1 cellular context compared by ENCODE assay signal in genomic region chr4:1248262-1249147, GRCh38.
TF ChIP-seq lines count a peak whose summit lies in the region.

Gene CTBP1 (minus strand): TSS chr4:1249130. CDS start chr4:1241331, 7,799 bp downstream.

TF ChIP-seq in GM12878, 131 proteins besides CTCF, POLR2A, EP300 and RAD21 (continued from another document and continues in another):
- TF ChIP-seq ZNF687 (IDR thresholded peaks at IDR 0.05) (peak; percentile 59), SREBF1 (IDR thresholded peaks at IDR 0.05; ENCODE audit: low read length) (no peak), BHLHE40 (IDR thresholded peaks at IDR 0.05; ENCODE audit: borderline replicate concordance in 1 of 2, low read depth in 2 of 2, low read length in 1 of 2) (peak; percentile 69 to 94), CHD2 (IDR thresholded peaks at IDR 0.05; ENCODE audit: borderline replicate concordance, low read depth, low read length) (no peak), SPI1 (IDR thresholded peaks at IDR 0.05; ENCODE audit: borderline replicate concordance, insufficient read depth, low read depth, low read length) (no peak), E2F8 (IDR thresholded peaks at IDR 0.05; ENCODE audit: low read depth, partially characterized antibody) (no peak), RELB (IDR thresholded peaks at IDR 0.05; ENCODE audit: low read depth) (no peak), HDGF (IDR thresholded peaks at IDR 0.05) (no peak), SREBF2 (IDR thresholded peaks at IDR 0.05; ENCODE audit: low read length) (no peak), NRF1 (conservative IDR thresholded peaks at IDR 0.05; ENCODE audit: low read depth, low read length) (peak; percentile 84), SRF (IDR thresholded peaks at IDR 0.05; ENCODE audit: low read depth in 2 of 2, low read length in 2 of 2) (peak in 1 of 2 experiments; percentile 36; a peak in 1 of 4 replicates), RB1 (IDR thresholded peaks at IDR 0.05; ENCODE audit: borderline replicate concordance) (0 out of 2 replicates have a peak, but pooled peaks have one; percentile 32), CBX3 (IDR thresholded peaks at IDR 0.05; ENCODE audit: borderline replicate concordance, low read depth) (no peak), TCF12 (IDR thresholded peaks at IDR 0.05; ENCODE audit: low read depth, low read length) (0 out of 2 replicates have a peak, but pooled peaks have one; percentile 22), NFIC (IDR thresholded peaks at IDR 0.05; ENCODE audit: low read depth, low read length) (no peak), MAX (IDR thresholded peaks at IDR 0.05; ENCODE audit: low read depth, low read length) (no peak), RUNX3 (IDR thresholded peaks at IDR 0.05; ENCODE audit: low read length) (no peak), ZBTB4 (CRISPR knock-in tag; IDR thresholded peaks at IDR 0.05) (no peak), MEF2A (IDR thresholded peaks at IDR 0.05; ENCODE audit: insufficient read depth, low read depth, low read length) (no peak), ZNF274 (IDR thresholded peaks at IDR 0.05; ENCODE audit: insufficient read depth, insufficient read length) (no peak), HDAC2 (IDR thresholded peaks at IDR 0.05) (no peak), CREB1 (IDR thresholded peaks at IDR 0.05; ENCODE audit: low read depth) (no peak), NKRF (conservative IDR thresholded peaks at IDR 0.05) (0 out of 2 replicates have a peak, but pooled peaks have one; percentile 82), ZNF217 (IDR thresholded peaks at IDR 0.05) (peak; percentile 48; the same call in 1 of the 2 replicates), BRCA1 (IDR thresholded peaks at IDR 0.05; ENCODE audit: low read depth, low read length) (no peak), NR2F1 (conservative IDR thresholded peaks at IDR 0.05) (peak; percentile 92), HDAC6 (IDR thresholded peaks at IDR 0.05; ENCODE audit: unreplicated experiment) (no peak), TARDBP (IDR thresholded peaks at IDR 0.05; ENCODE audit: borderline replicate concordance) (no peak), TBL1XR1 (IDR thresholded peaks at IDR 0.05; ENCODE audit: low read depth, low read length) (peak; percentile 58; the same call in 1 of the 2 replicates), SP1 (IDR thresholded peaks at IDR 0.05; ENCODE audit: low read depth, low read length) (peak; percentile 15), EED (IDR thresholded peaks at IDR 0.05; ENCODE audit: low read depth) (no peak), MXI1 (IDR thresholded peaks at IDR 0.05; ENCODE audit: low read depth, low read length) (peak; percentile 37; the same call in 1 of the 2 replicates), YY1 (IDR thresholded peaks at IDR 0.05; ENCODE audit: low read depth, low read length) (peak; percentile 22; the same call in 1 of the 2 replicates), PKNOX1 (IDR thresholded peaks at IDR 0.05) (no peak), NR2C2 (IDR thresholded peaks at IDR 0.05; ENCODE audit: borderline replicate concordance, control insufficient read depth, insufficient read length, low read depth) (no peak), NR2C1 (IDR thresholded peaks at IDR 0.05) (peak; percentile 36; the same call in 1 of the 2 replicates), GATAD2B (conservative IDR thresholded peaks at IDR 0.05; ENCODE audit: low read depth) (0 out of 2 replicates have a peak, but pooled peaks have one; percentile 91), SMARCA5 (IDR thresholded peaks at IDR 0.05) (0 out of 2 replicates have a peak, but pooled peaks have one; percentile 67), BACH1 (IDR thresholded peaks at IDR 0.05; ENCODE audit: borderline replicate concordance) (peak; percentile 80), ATF2 (IDR thresholded peaks at IDR 0.05; ENCODE audit: low read length) (no peak), MYC (IDR thresholded peaks at IDR 0.05; ENCODE audit: insufficient read depth, insufficient read length, insufficient replicate concordance, low read length, severe bottlenecking) (peak; percentile 23), CREM (IDR thresholded peaks at IDR 0.05; ENCODE audit: low read depth) (0 out of 2 replicates have a peak, but pooled peaks have one; percentile 6), POLR2AphosphoS2 (IDR thresholded peaks at IDR 0.05; ENCODE audit: low read depth, low read length) (peak; percentile 32; the same call in 1 of the 2 replicates), EGR1 (IDR thresholded peaks at IDR 0.05; ENCODE audit: borderline replicate concordance in 1 of 2, low read depth in 2 of 2, low read length in 2 of 2) (peak in 1 of 2 experiments; percentile 87; a peak in 2 of 3 replicates), CBX5 (IDR thresholded peaks at IDR 0.05; ENCODE audit: low read depth) (no peak)
